Comparison of ENCODE assay signal across 25 cellular contexts in the genomic region with DNA sequence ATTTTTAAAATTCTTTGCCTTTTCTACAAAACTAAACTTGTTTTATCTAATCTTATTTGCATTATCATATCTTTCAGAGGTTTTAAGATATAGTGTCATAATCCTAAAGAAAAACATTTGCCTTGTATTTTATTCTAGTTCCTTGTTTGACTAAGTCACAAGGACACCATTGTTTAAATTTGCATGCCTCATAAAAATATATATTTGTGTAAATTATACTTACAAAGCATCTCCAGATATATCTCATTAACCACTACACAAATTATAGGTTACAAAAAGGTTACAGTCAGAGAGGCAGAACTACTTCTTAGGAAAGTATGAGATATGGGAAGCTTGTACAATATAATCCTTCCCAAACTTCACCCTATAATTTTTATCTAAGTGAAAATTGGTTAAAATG. TPM values are rescaled to one million over a fixed set of nuclear protein-coding genes. Genes with fewer than 3 reads are reported as not detected.
"Had no signal": no experiment of that assay in that cellular context is flagged by ENCODE, and none has a peak within 500 bp of the region (broad histone marks: within the 10 kb centered on the region; RNA-seq: fewer than 3 reads in every experiment).

No MANE protein-coding gene starts in this region.

- FAIRE-seq: endometrium had no signal

- ATAC-seq: activated CD8-positive, alpha-beta T cell treated with anti-CD3 and anti-CD28 coated beads, Interleukin-2, amount 10 ng/mL, durations not matched to agents 7 days and 5 days; activated T-cell treated with anti-CD3 and anti-CD28 coated beads, Interleukin-2, amount 50 U/mL, for 4 hours; gastrocnemius medialis; left lung; mucosa of descending colon; stimulated activated naive CD8-positive, alpha-beta T cell treated with anti-CD3 and anti-CD28 coated beads, Interleukin-15, amount 100 ng/mL, for 72 hours had no signal

- H3K4me3 ChIP-seq: coronary artery, gastrocnemius medialis, left lung, mucosa of descending colon, prostate gland, right atrium auricular region, suprapubic skin, transverse colon, uterus had no signal

- H3K9me3 ChIP-seq: gastrocnemius medialis, left lung, mucosa of descending colon, prostate gland, right atrium auricular region, suprapubic skin, transverse colon, uterus had no signal

- H3K27ac ChIP-seq: coronary artery, gastrocnemius medialis, left lung, prostate gland, right atrium auricular region, suprapubic skin, transverse colon, uterus had no signal

- H3K27me3 ChIP-seq: gastrocnemius medialis, left lung, right atrium auricular region, suprapubic skin, transverse colon, uterus had no signal

- DNase-seq: activated CD4-positive, alpha-beta T cell treated with anti-CD3 and anti-CD28 coated beads, Interleukin-2, amount 10 ng/mL, durations not matched to agents 7 days and 5 days; activated CD8-positive, alpha-beta memory T cell treated with anti-CD3 and anti-CD28 coated beads, Interleukin-2, amount 50 U/mL, for 4 hours; activated CD8-positive, alpha-beta T cell treated with anti-CD3 and anti-CD28 coated beads, Interleukin-2, amount 10 ng/mL, durations not matched to agents 7 days and 5 days; activated naive CD4-positive, alpha-beta T cell treated with anti-CD3 and anti-CD28 coated beads, Interleukin-2, amount 50 U/mL, for 16 hours; activated T-cell treated with anti-CD3 and anti-CD28 coated beads, Interleukin-2, amount 50 U/mL, for 4 hours; aorta; erythroblast; gastrocnemius medialis; head of caudate nucleus; left lung; mammary epithelial cell; mucosa of descending colon; naive B cell; stimulated activated naive CD8-positive, alpha-beta T cell treated with anti-CD3 and anti-CD28 coated beads, Interleukin-15, amount 100 ng/mL, for 72 hours; T-helper 9 cell; transverse colon; uterus had no signal

- H3K36me3 ChIP-seq: gastrocnemius medialis, left lung, prostate gland, right atrium auricular region, suprapubic skin, transverse colon, uterus had no signal

- H3K4me1 ChIP-seq: gastrocnemius medialis, left lung, prostate gland, suprapubic skin, uterus had no signal

RNA-seq across cellular contexts. Expression of gene RGS13, which starts 4.2 kb away (rescaled TPM):
- total RNA-seq: activated CD4-positive, alpha-beta T cell treated with anti-CD3 and anti-CD28 coated beads, Interleukin-2, amount 10 ng/mL, durations not matched to agents 7 days and 5 days; activated CD8-positive, alpha-beta T cell treated with anti-CD3 and anti-CD28 coated beads, Interleukin-2, amount 10 ng/mL, durations not matched to agents 7 days and 5 days; activated T-cell treated with anti-CD3 and anti-CD28 coated beads, Interleukin-2, amount 50 U/mL, for 4 hours; gastrocnemius medialis; kidney epithelial cell; mammary epithelial cell; neural crest cell; osteoblast; prostate gland; right atrium auricular region had no signal
- polyA plus RNA-seq: mammary epithelial cell had no signal

RNA-seq across cellular contexts. Expression of gene RGS1, which starts 56.2 kb away (rescaled TPM):
- total RNA-seq: kidney epithelial cell, mammary epithelial cell, neural crest cell, osteoblast had no signal
- polyA plus RNA-seq: mammary epithelial cell had no signal
